ENCODE assay signal across 1 cellular context in genomic region chr9:101324245-101324804, GRCh38.
A peak's percentile ranks its signal among the peaks of the same experiment; 100 is the strongest.
TF ChIP-seq lines count a peak whose summit lies in the region.

No MANE protein-coding gene starts in this region.

TF ChIP-seq in HepG2, 621 proteins besides CTCF, POLR2A, EP300 and RAD21 (continued from another document and continues in another):
- no peak for TF ChIP-seq SNAPC4 (CRISPR knock-in tag; IDR thresholded peaks at IDR 0.05)
- no peak for TF ChIP-seq ZFP91 (CRISPR knock-in tag; IDR thresholded peaks at IDR 0.05; ENCODE audit: borderline replicate concordance)
- peak; percentile 33 for TF ChIP-seq ZSCAN9 (CRISPR knock-in tag; IDR thresholded peaks at IDR 0.05; ENCODE audit: borderline replicate concordance)
- TF ChIP-seq FOXK1 (CRISPR knock-in tag; IDR thresholded peaks at IDR 0.05; ENCODE audit: borderline replicate concordance, low read depth), result no peak
- TF ChIP-seq THAP11 (CRISPR knock-in tag; IDR thresholded peaks at IDR 0.05), result no peak
- TF ChIP-seq AGO2 (optimal IDR thresholded peaks at IDR 0.05; ENCODE audit: low read depth, low read length), result no peak
- TF ChIP-seq PCBP2 (optimal IDR thresholded peaks at IDR 0.05; ENCODE audit: low read depth, low read length, poor library complexity, severe bottlenecking), result no peak
- TF ChIP-seq GATAD1 (CRISPR knock-in tag; IDR thresholded peaks at IDR 0.05), result no peak
- TF ChIP-seq ZNF737 (CRISPR knock-in tag; IDR thresholded peaks at IDR 0.05; ENCODE audit: borderline replicate concordance), result no peak
- TF ChIP-seq ZFYVE20 (CRISPR knock-in tag; IDR thresholded peaks at IDR 0.05; ENCODE audit: borderline replicate concordance, low read depth), result no peak
- TF ChIP-seq ZNF503 (CRISPR knock-in tag; IDR thresholded peaks at IDR 0.05), result 0 out of 2 replicates have a peak, but pooled peaks have one; percentile 1
- 0 out of 2 replicates have a peak, but pooled peaks have one; percentile 30 for TF ChIP-seq SMAD3 (CRISPR knock-in tag; IDR thresholded peaks at IDR 0.05)
- peak; percentile 28; the same call in 1 of the 2 replicates for TF ChIP-seq PITX1 (CRISPR knock-in tag; IDR thresholded peaks at IDR 0.05)
- TF ChIP-seq CEBPG (CRISPR knock-in tag; IDR thresholded peaks at IDR 0.05), result peak; percentile 78
- TF ChIP-seq ZNF773 (CRISPR knock-in tag; IDR thresholded peaks at IDR 0.05; ENCODE audit: borderline replicate concordance), result no peak
- no peak for TF ChIP-seq DBP (CRISPR knock-in tag; IDR thresholded peaks at IDR 0.05; ENCODE audit: not compliant biosample characterization)
- peak; percentile 68; the same call in 1 of the 2 replicates for TF ChIP-seq HMG20A (CRISPR knock-in tag; IDR thresholded peaks at IDR 0.05; ENCODE audit: borderline replicate concordance)
- TF ChIP-seq KLF6 (CRISPR knock-in tag; IDR thresholded peaks at IDR 0.05), result no peak
- TF ChIP-seq ARNT2 (CRISPR knock-in tag; IDR thresholded peaks at IDR 0.05; ENCODE audit: low read depth), result no peak
- TF ChIP-seq SMAD9 (CRISPR knock-in tag; IDR thresholded peaks at IDR 0.05), result no peak
- TF ChIP-seq ZBED4 (CRISPR knock-in tag; IDR thresholded peaks at IDR 0.05; ENCODE audit: borderline replicate concordance), result 0 out of 2 replicates have a peak, but pooled peaks have one; percentile 41
- TF ChIP-seq FUBP1 (CRISPR knock-in tag; IDR thresholded peaks at IDR 0.05; ENCODE audit: borderline replicate concordance), result no peak
- TF ChIP-seq NFRKB (IDR thresholded peaks at IDR 0.05), result no peak
- no peak for TF ChIP-seq ZNF331 (CRISPR knock-in tag; IDR thresholded peaks at IDR 0.05)
- no peak; the same call in 1 of the 2 replicates for TF ChIP-seq SMYD3 (CRISPR knock-in tag; IDR thresholded peaks at IDR 0.05)
- no peak for TF ChIP-seq PBX2 (CRISPR knock-in tag; IDR thresholded peaks at IDR 0.05)
- no peak for TF ChIP-seq ZNF276 (CRISPR knock-in tag; IDR thresholded peaks at IDR 0.05; ENCODE audit: low read depth)
- no peak for TF ChIP-seq STAG1 (CRISPR knock-in tag; IDR thresholded peaks at IDR 0.05)
- TF ChIP-seq ZNF280D (CRISPR knock-in tag; IDR thresholded peaks at IDR 0.05), result peak; percentile 42; the same call in 1 of the 2 replicates
